ENCODE assay signal across 10 cellular contexts in the genomic region with DNA sequence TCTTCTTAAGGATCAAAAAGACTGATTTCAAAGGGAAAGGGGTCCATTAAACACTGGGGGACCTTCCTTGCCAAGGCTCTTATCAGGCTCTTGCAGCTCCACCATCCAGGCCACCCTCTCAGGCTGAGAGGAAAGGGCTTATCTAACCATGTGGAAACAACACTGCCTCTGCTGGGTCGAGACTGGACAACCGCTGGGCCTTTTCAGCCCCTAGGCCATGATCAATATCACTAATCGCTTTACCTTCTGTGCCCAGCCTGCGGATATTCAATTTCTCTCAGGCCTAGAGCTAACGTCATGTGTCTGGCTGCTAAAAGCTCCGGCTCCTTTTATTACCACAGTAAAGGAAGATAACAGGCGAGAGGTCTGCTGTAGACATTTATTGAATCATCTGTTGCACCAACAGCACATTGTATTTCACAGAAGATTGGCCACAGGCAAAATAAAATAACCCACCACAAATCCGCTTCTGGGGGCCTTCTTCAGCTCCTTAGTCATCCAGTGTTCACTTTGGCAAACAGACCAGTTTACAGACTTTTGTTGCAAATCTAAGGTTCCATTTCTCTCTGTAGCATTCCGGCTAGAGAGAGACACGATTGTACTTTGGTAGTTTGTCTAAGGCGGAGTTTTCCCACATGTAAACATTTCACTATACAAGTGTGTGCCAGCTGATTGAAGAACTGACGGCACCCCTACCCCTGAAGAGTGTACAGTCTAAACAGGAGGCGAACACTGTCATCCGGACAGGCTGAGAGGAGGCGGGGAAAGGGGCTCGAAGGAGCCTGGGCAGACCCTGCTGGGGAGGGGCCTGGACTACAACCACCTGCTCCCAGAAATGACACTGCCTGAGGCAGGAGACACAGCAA. TPM values are rescaled to one million over a fixed set of nuclear protein-coding genes. Genes with fewer than 3 reads are reported as not detected.
A peak's percentile ranks its signal among the peaks of the same experiment; 100 is the strongest.
DNase-seq lines count a peak whose midpoint lies in the region; ATAC-seq and TF ChIP-seq lines count a peak whose summit lies in the region.
"Had no signal": no experiment of that assay in that cellular context is flagged by ENCODE, and none has a peak within 500 bp of the region (broad histone marks: within the 10 kb centered on the region; RNA-seq: fewer than 3 reads in every experiment).

No MANE protein-coding gene starts in this region.

- peak overlapping the region; percentile 61 for H3K27ac ChIP-seq in endodermal cell (ENCODE audit: low read depth, low read length)

- H3K9ac ChIP-seq in endodermal cell (ENCODE audit: extremely low read depth, low read length, poor library complexity, severe bottlenecking) = no peak overlapping the region

- DNase-seq in EH (ENCODE audit: low read depth) (peak; percentile 86), OCI-M2 (lab: John Stamatoyannopoulos, UW; ENCODE audit: unreplicated experiment) (peak; percentile 82), endodermal cell (no peak), posterior vena cava (ENCODE audit: low spot score) (peak; percentile 50), DMS 273 treated with DMSO at 0.1 percent for 48 hours (lab: John Stamatoyannopoulos, UW) (no peak)
- DNase-seq: naive B cell, NCI-H1092 treated with DMSO at 0.1 percent for 48 hours had no signal

- no peak overlapping the region for H3K4me3 Mint-ChIP-seq in endodermal cell
- H3K4me3 Mint-ChIP-seq: naive B cell had no signal

- intact Hi-C loops in posterior vena cava (cut with DNase I) = loop anchor here in 1 of 2 donors (5.0 kb wide), 1 partner anchor 170 kb away; a partner anchor contains a TSS

- no peaks in the 10 kb centered on the region for H3K9me3 ChIP-seq in endodermal cell (ENCODE audit: control insufficient read depth, low read length)

- peak; percentile 19 for TF ChIP-seq CTCF in endodermal cell (conservative IDR thresholded peaks at IDR 0.05)

- H3K4me1 Mint-ChIP-seq in endodermal cell = peaks cover 22% of the 10 kb centered on the region

- H3K27me3 Mint-ChIP-seq in endodermal cell (ENCODE audit: insufficient read depth) = no peaks in the 10 kb centered on the region

- WGBS in endodermal cell (ENCODE audit: insufficient coverage in 1 of 2, insufficient read length in 1 of 2), 2 experiments = 94 to 97% methylated on average over 15 to 16 of the region's 16 CpGs

- H3K27me3 ChIP-seq in endodermal cell (ENCODE audit: control insufficient read depth, insufficient read depth, low read length, poor library complexity, severe bottlenecking) = no peaks in the 10 kb centered on the region

- H3K36me3 Mint-ChIP-seq in endodermal cell (ENCODE audit: low read depth) = peaks cover 20% of the 10 kb centered on the region
- H3K36me3 Mint-ChIP-seq: naive B cell had no signal

- H3K9me3 Mint-ChIP-seq in endodermal cell = no peaks in the 10 kb centered on the region
- H3K9me3 Mint-ChIP-seq: naive B cell had no signal

- H3K36me3 ChIP-seq in endodermal cell (ENCODE audit: control insufficient read depth, insufficient read depth, low read length) = no peaks in the 10 kb centered on the region

- H3K4me3 ChIP-seq in endodermal cell (ENCODE audit: low read length) = no peak overlapping the region

- no peak for ATAC-seq in GM21737 (IDR thresholded peaks at IDR 0.05; ENCODE audit: unreplicated experiment)
- ATAC-seq in GM19328 (IDR thresholded peaks at IDR 0.05; ENCODE audit: unreplicated experiment) = no peak
- ATAC-seq in HG02798 (IDR thresholded peaks at IDR 0.05; ENCODE audit: poor library complexity, unreplicated experiment) = no peak

- H3K4me1 ChIP-seq in endodermal cell (ENCODE audit: control insufficient read depth, insufficient read depth, low read length) = peaks cover 11% of the 10 kb centered on the region

- H3K27ac Mint-ChIP-seq in endodermal cell = no peak overlapping the region
- H3K27ac Mint-ChIP-seq: naive B cell had no signal

RNA-seq across cellular contexts. Expression of a gene that starts 13.9 kb away (rescaled TPM):
- total RNA-seq in endodermal cell = 10 to 100 TPM; 24.4 to 27.5 TPM
- polyA plus RNA-seq in endodermal cell (2013, experiment 1 of 2) = 11.7 TPM
- polyA plus RNA-seq in endodermal cell (2013, experiment 2 of 2) = 10.6 TPM
- 10 to 100 TPM; 21.3 to 26.2 TPM for total RNA-seq in posterior vena cava

RNA-seq across cellular contexts. Expression of a gene that starts 44.7 kb away (rescaled TPM):
- total RNA-seq in endodermal cell (10 to 100 TPM in 1 of 2 donors, 1 to 10 TPM in 1; 4.6 to 12.5 TPM), posterior vena cava (10 to 100 TPM in 1 of 2 donors, 1 to 10 TPM in 1; 9.9 to 16.3 TPM)
- polyA plus RNA-seq in endodermal cell (2013, experiment 1 of 2) = 1.6 TPM
- polyA plus RNA-seq in endodermal cell (2013, experiment 2 of 2) = 1.9 TPM

Comparison
In these comparisons a context has a peak if more than half of its experiments do, and no peak if none do; other contexts are left out.
1. DNase-seq: peak in EH (single experiment), OCI-M2 (single experiment) and posterior vena cava (single experiment); none in endodermal cell (single experiment) and DMS 273 treated with DMSO at 0.1 percent for 48 hours (single experiment).